ENCODE assay signal across 33 cellular contexts in the genomic region with DNA sequence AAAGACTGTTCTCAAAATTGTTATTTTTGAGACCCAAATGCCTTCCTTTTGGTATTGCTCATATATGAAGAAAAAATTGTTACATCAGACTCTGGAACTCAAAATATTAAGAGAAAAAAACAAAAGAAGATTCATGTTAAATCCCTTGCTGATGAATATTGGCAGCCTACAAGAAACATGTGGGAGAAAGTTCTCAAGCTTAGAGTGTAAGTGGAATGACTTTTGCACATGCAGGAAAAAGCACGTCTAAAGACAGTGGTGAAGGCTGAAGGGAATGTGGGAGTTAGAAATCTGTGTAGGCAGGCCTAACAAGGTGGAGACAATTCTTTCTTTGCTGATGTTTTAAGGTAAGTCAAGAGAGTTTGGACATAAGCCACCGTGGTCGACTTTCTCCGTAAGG.
"Had no signal": no experiment of that assay in that cellular context is flagged by ENCODE, and none has a peak within 500 bp of the region (broad histone marks: within the 10 kb centered on the region; RNA-seq: fewer than 3 reads in every experiment).

No MANE protein-coding gene starts in this region.

- H3K9ac ChIP-seq: KMS-11, SK-N-SH had no signal

- H3K27ac ChIP-seq: KMS-11, Peyer's patch, SJSA1 had no signal

- H3K27me3 Mint-ChIP-seq: activated CD4-positive, alpha-beta memory T cell treated with anti-CD3 and anti-CD28 coated beads for 36 hours; activated CD4-positive, alpha-beta T cell treated with anti-CD3 and anti-CD28 coated beads for 36 hours; activated CD4-positive, alpha-beta T cell treated with anti-CD3 and anti-CD28 coated beads, Interleukin-2, amount 10 ng/mL, durations not matched to agents 7 days and 5 days had no signal

- H3K9me2 ChIP-seq: SK-N-SH had no signal

- H3K9me3 Mint-ChIP-seq: activated CD4-positive, alpha-beta T cell treated with anti-CD3 and anti-CD28 coated beads, Interleukin-2, amount 10 ng/mL, durations not matched to agents 7 days and 5 days; activated T-helper 1 cell treated with anti-CD3 and anti-CD28 coated beads, Interleukin-12 subunit alpha, Interleukin-12 subunit beta, Interleukin-2, Interleukin-4 antibody, amounts not matched to agents 30 ng/mL and 10 ng/mL and 1 ng/mL, durations not matched to agents 14 hours and 24 hours and 36 hours; brain; T-helper 1 cell treated with Interleukin-12 subunit alpha and Interleukin-12 subunit beta and Interleukin-4 antibody, amounts not matched to agents 30 μg/mL and 1 μg/mL, for 36 hours; T-helper 2 cell treated with Interferon-gamma antibody and Interleukin-4, amounts not matched to agents 5 μg/mL and 100 μg/mL, for 36 hours; WTC11 had no signal

- H3K4me1 Mint-ChIP-seq: activated CD4-positive, alpha-beta T cell treated with anti-CD3 and anti-CD28 coated beads for 36 hours; activated CD4-positive, alpha-beta T cell treated with anti-CD3 and anti-CD28 coated beads, Interleukin-2, amount 10 ng/mL, durations not matched to agents 7 days and 5 days; WTC11 had no signal

- H3K4me2 ChIP-seq: KMS-11, SK-N-SH had no signal

- H3K36me3 Mint-ChIP-seq: activated CD4-positive, alpha-beta memory T cell treated with anti-CD3 and anti-CD28 coated beads for 36 hours; activated naive CD4-positive, alpha-beta T cell treated with anti-CD3 and anti-CD28 coated beads, Interleukin-2, amount 50 U/mL, for 72 hours; brain; WTC11 had no signal

- H3K9me3 ChIP-seq: Peyer's patch, SJSA1, SK-N-SH had no signal

- H3K4me1 ChIP-seq: Peyer's patch, SJSA1 had no signal

- ATAC-seq: activated CD4-positive, alpha-beta T cell treated with anti-CD3 and anti-CD28 coated beads for 36 hours; activated CD4-positive, CD25-positive, alpha-beta regulatory T cell treated with anti-CD3 and anti-CD28 coated beads, Interleukin-2, amount 50 U/mL, for 24 hours; activated naive CD4-positive, alpha-beta T cell treated with anti-CD3 and anti-CD28 coated beads, Interleukin-2, amount 50 U/mL, for 72 hours; activated T-cell treated with anti-CD3 and anti-CD28 coated beads, Interleukin-2, amount 50 U/mL, for 4 hours; PC-3; WTC11 had no signal

- H3K4me3 Mint-ChIP-seq: activated CD4-positive, alpha-beta memory T cell treated with anti-CD3 and anti-CD28 coated beads for 36 hours; activated CD4-positive, alpha-beta T cell treated with anti-CD3 and anti-CD28 coated beads for 36 hours; activated CD4-positive, alpha-beta T cell treated with anti-CD3 and anti-CD28 coated beads, Interleukin-2, amount 10 ng/mL, durations not matched to agents 7 days and 5 days; activated naive CD4-positive, alpha-beta T cell treated with anti-CD3 and anti-CD28 coated beads for 36 hours; activated T-cell treated with anti-CD3 and anti-CD28 coated beads, Interleukin-2, amount 50 U/mL, for 4 hours; activated T-helper 1 cell treated with anti-CD3 and anti-CD28 coated beads, Interleukin-12 subunit alpha, Interleukin-12 subunit beta, Interleukin-2, Interleukin-4 antibody, amounts not matched to agents 30 ng/mL and 10 ng/mL and 1 ng/mL, durations not matched to agents 14 hours and 24 hours and 36 hours; T-helper 1 cell treated with Interleukin-12 subunit alpha and Interleukin-12 subunit beta and Interleukin-4 antibody, amounts not matched to agents 30 μg/mL and 1 μg/mL, for 36 hours; T-helper 2 cell treated with Interferon-gamma antibody and Interleukin-4, amounts not matched to agents 5 μg/mL and 100 μg/mL, for 36 hours; WTC11 had no signal

- H3K27ac Mint-ChIP-seq: activated CD4-positive, alpha-beta memory T cell treated with anti-CD3 and anti-CD28 coated beads for 36 hours; activated CD4-positive, alpha-beta T cell treated with anti-CD3 and anti-CD28 coated beads for 36 hours; activated CD4-positive, alpha-beta T cell treated with anti-CD3 and anti-CD28 coated beads, Interleukin-2, amount 10 ng/mL, durations not matched to agents 7 days and 5 days; activated naive CD4-positive, alpha-beta T cell treated with anti-CD3 and anti-CD28 coated beads for 36 hours; activated naive CD4-positive, alpha-beta T cell treated with anti-CD3 and anti-CD28 coated beads, Interleukin-2, amount 50 U/mL, for 72 hours; activated T-helper 1 cell treated with anti-CD3 and anti-CD28 coated beads, Interleukin-12 subunit alpha, Interleukin-12 subunit beta, Interleukin-2, Interleukin-4 antibody, amounts not matched to agents 30 ng/mL and 10 ng/mL and 1 ng/mL, durations not matched to agents 14 hours and 24 hours and 36 hours; T-helper 1 cell treated with Interleukin-12 subunit alpha and Interleukin-12 subunit beta and Interleukin-4 antibody, amounts not matched to agents 30 μg/mL and 1 μg/mL, for 36 hours; T-helper 2 cell treated with Interferon-gamma antibody and Interleukin-4, amounts not matched to agents 5 μg/mL and 100 μg/mL, for 36 hours; WTC11 had no signal

- DNase-seq: activated CD4-positive, alpha-beta memory T cell treated with anti-CD3 and anti-CD28 coated beads for 36 hours; activated CD4-positive, alpha-beta T cell treated with anti-CD3 and anti-CD28 coated beads for 36 hours; activated CD4-positive, alpha-beta T cell treated with anti-CD3 and anti-CD28 coated beads, Interleukin-2, amount 10 ng/mL, durations not matched to agents 7 days and 5 days; activated CD8-positive, alpha-beta memory T cell treated with anti-CD3 and anti-CD28 coated beads, Interleukin-2, amount 50 U/mL, for 4 hours; activated gamma-delta T cell treated with Interleukin-2 at 50 U/mL for 16 hours; activated naive CD4-positive, alpha-beta T cell treated with anti-CD3 and anti-CD28 coated beads for 36 hours; activated T-cell treated with anti-CD3 and anti-CD28 coated beads for 4 hours; activated T-cell treated with anti-CD3 and anti-CD28 coated beads, Interleukin-2, amount 50 U/mL, for 4 hours; MM.1S; MV-4-11; NCI-H1092; NCI-H1436 treated with DMSO at 0.1 percent for 48 hours; NCI-H1694 treated with DMSO at 0.1 percent for 48 hours; NCI-H2029; NCI-H2171; NCI-H510A; NCI-H526; NCI-H748 treated with DMSO at 0.1 percent for 48 hours; NK-92 treated with Interleukin-12 subunit alpha and Interleukin-12 subunit beta, amount 100 ng/mL, for 24 hours; PC-3; Peyer's patch; RPMI8226; SHP77 treated with DMSO at 0.1 percent for 48 hours; SK-N-SH had no signal

- H3K36me3 ChIP-seq: Peyer's patch, SJSA1 had no signal

- H3K4me3 ChIP-seq: Peyer's patch, SJSA1 had no signal

- H3K27me3 ChIP-seq: Peyer's patch, SJSA1 had no signal
